Comparison of ENCODE assay signal across 1 cellular context in the genomic region with DNA sequence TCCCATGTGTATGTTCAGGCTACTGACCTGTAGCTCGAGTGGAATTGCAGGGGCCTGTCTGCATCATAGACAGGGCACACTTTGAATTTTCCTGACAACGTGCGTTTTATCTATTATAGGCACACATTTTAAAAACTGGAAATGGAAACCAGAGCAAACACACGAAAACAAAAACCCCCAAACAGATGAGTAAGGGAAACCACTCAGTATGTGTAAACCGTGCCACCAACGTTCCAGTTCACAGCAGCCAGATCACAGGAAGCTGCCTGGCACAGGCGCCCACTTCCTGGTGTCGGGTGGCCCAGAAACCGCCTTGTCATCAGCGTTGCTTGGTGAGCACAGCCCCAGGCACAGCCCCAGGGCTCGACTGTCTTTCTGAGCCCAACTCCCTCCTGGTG.
TF ChIP-seq lines count a peak whose summit lies in the region.

No MANE protein-coding gene starts in this region.

TF ChIP-seq in H1, 55 proteins besides CTCF, POLR2A, EP300 and RAD21 (continued from another document):
- TF ChIP-seq MAX (IDR thresholded peaks at IDR 0.05): no peak
